In the genomic region with DNA sequence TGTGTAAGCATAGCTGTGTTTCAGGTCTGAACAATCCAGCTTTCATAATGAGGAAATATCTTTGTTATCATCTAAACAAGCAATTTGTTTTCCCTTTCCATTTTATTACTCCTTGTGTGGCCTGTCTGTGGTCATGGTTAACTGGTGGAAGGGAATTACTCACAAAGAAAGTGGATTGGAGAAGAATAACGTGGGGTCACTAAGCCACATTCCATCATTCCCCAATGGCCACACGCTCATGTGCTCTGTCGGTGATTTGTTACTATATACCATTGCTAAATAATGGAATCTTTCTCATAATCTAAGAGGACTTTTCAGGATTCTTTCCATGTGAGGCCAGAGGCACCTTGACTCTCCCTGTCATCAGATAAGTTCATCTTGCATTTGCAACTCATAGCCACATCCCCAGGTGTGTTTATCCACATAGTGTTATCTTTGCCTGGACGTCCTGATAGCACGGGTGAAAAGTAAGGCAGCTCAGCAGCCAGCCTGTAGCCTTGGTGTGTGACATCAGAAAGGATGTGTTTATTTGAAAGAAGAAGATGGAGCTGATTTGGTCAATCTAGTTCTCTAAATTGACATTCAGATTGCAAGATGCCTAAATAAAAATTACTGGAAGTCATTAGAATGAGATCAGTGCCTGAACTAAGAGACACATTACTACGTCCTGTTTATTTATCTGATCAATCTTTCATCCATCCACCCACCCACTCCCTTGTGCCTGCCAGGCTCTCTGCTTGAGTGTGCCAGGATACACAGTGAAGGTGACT, we compare ENCODE assay signal across 13 cellular contexts.
DNase-seq lines count a peak whose midpoint lies in the region; FAIRE-seq and TF ChIP-seq lines count a peak whose summit lies in the region.
"Had no signal": no experiment of that assay in that cellular context is flagged by ENCODE, and none has a peak within 500 bp of the region (broad histone marks: within the 10 kb centered on the region; RNA-seq: fewer than 3 reads in every experiment).

No MANE protein-coding gene starts in this region.

- H3K4me1 Mint-ChIP-seq in chondrocyte (ENCODE audit: low read depth) (peaks cover 46% of the 10 kb centered on the region), nephron (peaks cover 79% of the 10 kb centered on the region)

- H3K27me3 ChIP-seq in Peyer's patch (no peaks in the 10 kb centered on the region), mammary epithelial cell (ENCODE audit: insufficient read depth, low read length) (no peaks in the 10 kb centered on the region)
- H3K27me3 ChIP-seq: pancreas, vagina had no signal

- no peaks in the 10 kb centered on the region for H3K79me2 ChIP-seq in mammary epithelial cell (ENCODE audit: insufficient read depth, low read length)

- H4K20me1 ChIP-seq in mammary epithelial cell (ENCODE audit: insufficient read depth, low read length) = no peaks in the 10 kb centered on the region

- H3K4me3 ChIP-seq in Peyer's patch (no peak overlapping the region), mammary epithelial cell (replicated peaks in 1 of 3; ENCODE audit: insufficient read depth in 1 of 3, low read depth in 2 of 3, low read length in 3 of 3) (no peak overlapping the region)
- H3K4me3 ChIP-seq: pancreas, vagina had no signal

- H3K27ac ChIP-seq in Peyer's patch = peak overlapping the region; percentile 43 to 77 (median 56)
- no peak overlapping the region for H3K27ac ChIP-seq in mammary epithelial cell (ENCODE audit: insufficient read depth, low read depth, low read length)
- H3K27ac ChIP-seq: pancreas, vagina had no signal

- H3K9me3 Mint-ChIP-seq in chondrocyte (ENCODE audit: low read depth) = peaks cover 6% of the 10 kb centered on the region
- H3K9me3 Mint-ChIP-seq in nephron = no peaks in the 10 kb centered on the region

- in situ Hi-C loops in mammary epithelial cell (cut with MboI; ENCODE audit: low sequenced_read_pairs in 2 of 2) = no loop called here

- 37% methylated on average over 6 of the region's 6 CpGs for WGBS in mammary epithelial cell (ENCODE audit: low coverage, missing lambda C conversion rate)

- H3K9ac ChIP-seq in mammary epithelial cell (ENCODE audit: insufficient read depth, low read length) = no peak overlapping the region

- no peak for DNase-seq in GM12892 (ENCODE audit: insufficient read length)
- DNase-seq in Peyer's patch = no peak
- DNase-seq in chondrocyte (ENCODE audit: low spot score) = no peak
- no peak for DNase-seq in D721Med (ENCODE audit: insufficient read length, low spot score)
- no peak for DNase-seq in mammary epithelial cell
- no peak for DNase-seq in HT-29 (ENCODE audit: low spot score)
- DNase-seq: activated gamma-delta T cell, DMS79 treated with DMSO at 0.1 percent for 48 hours, NCI-H748 treated with DMSO at 0.1 percent for 48 hours, pancreas had no signal

- FAIRE-seq in GM12892 (lab: Jason Lieb, UNC) (peak; percentile 58), D721Med (lab: Jason Lieb, UNC) (no peak)
- FAIRE-seq: islet of Langerhans, pancreas had no signal

- H3K4me3 Mint-ChIP-seq in chondrocyte (ENCODE audit: unreplicated experiment) = no peak overlapping the region
- no peak overlapping the region for H3K4me3 Mint-ChIP-seq in nephron

- H3K36me3 ChIP-seq in Peyer's patch (no peaks in the 10 kb centered on the region), mammary epithelial cell (ENCODE audit: insufficient read depth, low read length) (no peaks in the 10 kb centered on the region)
- H3K36me3 ChIP-seq: pancreas, vagina had no signal

- H3K27me3 Mint-ChIP-seq in chondrocyte (ENCODE audit: low read depth) (peaks cover 2% of the 10 kb centered on the region), nephron (ENCODE audit: low read depth) (peaks cover 8% of the 10 kb centered on the region)

- H3K4me1 ChIP-seq in Peyer's patch = peaks cover 0 to 38% (median 18%) of the 10 kb centered on the region in 4 donors
- H3K4me1 ChIP-seq in mammary epithelial cell (ENCODE audit: insufficient read depth, low read length) = no peaks in the 10 kb centered on the region

- H3K27ac Mint-ChIP-seq in chondrocyte (ENCODE audit: unreplicated experiment) (peak overlapping the region; percentile 27), nephron (peak overlapping the region; percentile 37 to 74 (median 65))

- no TSS peak for BruUV-seq in mammary epithelial cell (replicated peaks; lab: Mats Ljungman, UMichigan)

- H3K36me3 Mint-ChIP-seq in chondrocyte (ENCODE audit: low read depth) = no peaks in the 10 kb centered on the region
- peaks cover 7% of the 10 kb centered on the region for H3K36me3 Mint-ChIP-seq in nephron (ENCODE audit: low read depth)

- no peak overlapping the region for H2AFZ ChIP-seq in mammary epithelial cell (ENCODE audit: low read depth, low read length)

- H3K9me3 ChIP-seq in Peyer's patch (no peaks in the 10 kb centered on the region), mammary epithelial cell (replicated peaks; ENCODE audit: insufficient read depth, low read length) (peaks cover 6% of the 10 kb centered on the region)
- H3K9me3 ChIP-seq: pancreas, vagina had no signal

- CTCF ChIA-PET in mammary epithelial cell (lab: Charles Lee; ENCODE audit: low non-redundant PET) = no interaction called here

- H3K4me2 ChIP-seq in mammary epithelial cell (ENCODE audit: insufficient read depth, low read depth, low read length) = no peak overlapping the region

- TF ChIP-seq POLR2A in GM12892 (IDR thresholded peaks at IDR 0.05; ENCODE audit: low read depth, low read length) (no peak), Peyer's patch (IDR thresholded peaks at IDR 0.05) (no peak)

- no peak for TF ChIP-seq CTCF in Peyer's patch (IDR thresholded peaks at IDR 0.05)
- no peak for TF ChIP-seq CTCF in chondrocyte (IDR thresholded peaks at IDR 0.05)
- TF ChIP-seq CTCF in nephron (IDR thresholded peaks at IDR 0.05; ENCODE audit: unreplicated experiment in 3 of 3) = no peak
- no peak for TF ChIP-seq CTCF in D721Med (IDR thresholded peaks at IDR 0.05; ENCODE audit: insufficient read depth, missing control alignments)
- no peak for TF ChIP-seq CTCF in mammary epithelial cell (conservative IDR thresholded peaks at IDR 0.05 in 1 of 2, IDR thresholded peaks at IDR 0.05 in 1 of 2; ENCODE audit: extremely low read depth in 1 of 2, insufficient read depth in 1 of 2, low read depth in 1 of 2, low read length in 2 of 2)

- intact Hi-C loops in mammary epithelial cell (cut with micrococcal nuclease) = no loop called here

- dilution Hi-C loops in mammary epithelial cell (cut with HindIII; ENCODE audit: low sequenced_read_pairs) = no loop called here
